Comparison of ENCODE assay signal across 8 cellular contexts in genomic region chr6:149942461-149942829, GRCh38. TPM values are rescaled to one million over a fixed set of nuclear protein-coding genes. Genes with fewer than 3 reads are reported as not detected.
DNase-seq lines count a peak whose midpoint lies in the region; ATAC-seq lines count a peak whose summit lies in the region.

No MANE protein-coding gene starts in this region.

- H3K4me1 Mint-ChIP-seq in T-helper 2 cell treated with Interferon-gamma antibody and Interleukin-4, amounts not matched to agents 5 μg/mL and 100 μg/mL, for 36 hours (ENCODE audit: low read depth), result peaks cover 25% of the 10 kb centered on the region
- H3K4me1 Mint-ChIP-seq in activated T-helper 17 cell treated with anti-CD3 and anti-CD28 coated beads, Interleukin-2, amount 50 U/mL, for 72 hours, result peaks cover 7% of the 10 kb centered on the region

- H3K27ac ChIP-seq in stomach smooth muscle (ENCODE audit: low read length), result no peak overlapping the region

- no peak overlapping the region for H3K27ac Mint-ChIP-seq in T-helper 2 cell treated with Interferon-gamma antibody and Interleukin-4, amounts not matched to agents 5 μg/mL and 100 μg/mL, for 36 hours
- H3K27ac Mint-ChIP-seq in activated T-helper 17 cell treated with anti-CD3 and anti-CD28 coated beads, Interleukin-2, amount 50 U/mL, for 72 hours, result no peak overlapping the region

- peak overlapping the region; percentile 89 for H3K4me3 Mint-ChIP-seq in T-helper 2 cell treated with Interferon-gamma antibody and Interleukin-4, amounts not matched to agents 5 μg/mL and 100 μg/mL, for 36 hours
- peak overlapping the region; percentile 84 for H3K4me3 Mint-ChIP-seq in activated T-helper 17 cell treated with anti-CD3 and anti-CD28 coated beads, Interleukin-2, amount 50 U/mL, for 72 hours

- H3K4me1 ChIP-seq in iPS-15b (ENCODE audit: control insufficient read depth, insufficient read depth, low read length) (no peaks in the 10 kb centered on the region), stomach smooth muscle (ENCODE audit: control insufficient read depth, insufficient read depth, low read length) (peaks cover 25% of the 10 kb centered on the region)

- H3K36me3 ChIP-seq in iPS-15b (ENCODE audit: control insufficient read depth, insufficient read depth, low read length) (no peaks in the 10 kb centered on the region), stomach smooth muscle (ENCODE audit: control insufficient read depth in 2 of 2, insufficient read depth in 2 of 2, low read length in 2 of 2) (no peaks in the 10 kb centered on the region)

- peaks cover 66% of the 10 kb centered on the region for H3K27me3 Mint-ChIP-seq in T-helper 2 cell treated with Interferon-gamma antibody and Interleukin-4, amounts not matched to agents 5 μg/mL and 100 μg/mL, for 36 hours (ENCODE audit: low read depth)
- H3K27me3 Mint-ChIP-seq in activated T-helper 17 cell treated with anti-CD3 and anti-CD28 coated beads, Interleukin-2, amount 50 U/mL, for 72 hours, result peaks cover 24% of the 10 kb centered on the region

- H3K9ac ChIP-seq in iPS-15b (ENCODE audit: low read depth, low read length), result no peak overlapping the region
- no peak overlapping the region for H3K9ac ChIP-seq in stomach smooth muscle (ENCODE audit: low read length in 2 of 2)

- H3K36me3 Mint-ChIP-seq in T-helper 2 cell treated with Interferon-gamma antibody and Interleukin-4, amounts not matched to agents 5 μg/mL and 100 μg/mL, for 36 hours (ENCODE audit: low read depth), result no peaks in the 10 kb centered on the region
- peaks cover 7% of the 10 kb centered on the region for H3K36me3 Mint-ChIP-seq in activated T-helper 17 cell treated with anti-CD3 and anti-CD28 coated beads, Interleukin-2, amount 50 U/mL, for 72 hours (ENCODE audit: low read depth)

- H3K9me3 ChIP-seq in iPS-15b (ENCODE audit: control insufficient read depth, insufficient read depth, low read length) (no peaks in the 10 kb centered on the region), stomach smooth muscle (ENCODE audit: control insufficient read depth in 2 of 2, low read length in 2 of 2) (no peaks in the 10 kb centered on the region)

- H3K4me3 ChIP-seq in iPS-15b (ENCODE audit: low read depth, low read length) (peak overlapping the region; percentile 62), stomach smooth muscle (ENCODE audit: low read length in 2 of 2) (peak overlapping the region; percentile 59 to 77)

- H3K9me3 Mint-ChIP-seq in T-helper 2 cell treated with Interferon-gamma antibody and Interleukin-4, amounts not matched to agents 5 μg/mL and 100 μg/mL, for 36 hours, result no peaks in the 10 kb centered on the region
- no peaks in the 10 kb centered on the region for H3K9me3 Mint-ChIP-seq in activated T-helper 17 cell treated with anti-CD3 and anti-CD28 coated beads, Interleukin-2, amount 50 U/mL, for 72 hours

- no peak for DNase-seq in T-helper 2 cell treated with Interferon-gamma antibody and Interleukin-4, amounts not matched to agents 5 μg/mL and 100 μg/mL, for 36 hours (ENCODE audit: low spot score)
- DNase-seq in T-helper 2 cell, result no peak
- DNase-seq in effector CD8-positive, alpha-beta T cell (lab: John Stamatoyannopoulos, UW), result no peak

- ATAC-seq in activated T-helper 17 cell treated with anti-CD3 and anti-CD28 coated beads, Interleukin-2, amount 50 U/mL, for 72 hours (replicated peaks), result no peak
- ATAC-seq in HG03175 (IDR thresholded peaks at IDR 0.05; ENCODE audit: unreplicated experiment) (no peak), GM18861 (IDR thresholded peaks at IDR 0.05; ENCODE audit: unreplicated experiment) (no peak)

- peaks cover 79% of the 10 kb centered on the region for H3K27me3 ChIP-seq in iPS-15b (ENCODE audit: control insufficient read depth, insufficient read depth, low read length)
- peaks cover 44 to 51% of the 10 kb centered on the region in 2 donors for H3K27me3 ChIP-seq in stomach smooth muscle (ENCODE audit: control insufficient read depth in 1 of 2, insufficient read depth in 2 of 2, low read length in 2 of 2)

RNA-seq across cellular contexts. Expression of gene ULBP2, which starts 0.6 kb away (rescaled TPM):
- total RNA-seq in activated T-helper 17 cell treated with anti-CD3 and anti-CD28 coated beads, Interleukin-2, amount 50 U/mL, for 72 hours, result not detected

RNA-seq across cellular contexts. Expression of gene RAET1G, which starts 19.5 kb away (rescaled TPM):
- total RNA-seq in activated T-helper 17 cell treated with anti-CD3 and anti-CD28 coated beads, Interleukin-2, amount 50 U/mL, for 72 hours, result not detected

RNA-seq across cellular contexts. Expression of gene ULBP1, which starts 21.3 kb away (rescaled TPM):
- under 1 TPM; 0.35 to 0.48 TPM for total RNA-seq in activated T-helper 17 cell treated with anti-CD3 and anti-CD28 coated beads, Interleukin-2, amount 50 U/mL, for 72 hours

RNA-seq across cellular contexts. Expression of gene RAET1E, which starts 44.5 kb away (rescaled TPM):
- 1 to 10 TPM in 1 of 2 donors, under 1 TPM in 1; 0.99 to 4.9 TPM for total RNA-seq in activated T-helper 17 cell treated with anti-CD3 and anti-CD28 coated beads, Interleukin-2, amount 50 U/mL, for 72 hours
